Comparison of ENCODE assay signal across 8 cellular contexts in the genomic region with DNA sequence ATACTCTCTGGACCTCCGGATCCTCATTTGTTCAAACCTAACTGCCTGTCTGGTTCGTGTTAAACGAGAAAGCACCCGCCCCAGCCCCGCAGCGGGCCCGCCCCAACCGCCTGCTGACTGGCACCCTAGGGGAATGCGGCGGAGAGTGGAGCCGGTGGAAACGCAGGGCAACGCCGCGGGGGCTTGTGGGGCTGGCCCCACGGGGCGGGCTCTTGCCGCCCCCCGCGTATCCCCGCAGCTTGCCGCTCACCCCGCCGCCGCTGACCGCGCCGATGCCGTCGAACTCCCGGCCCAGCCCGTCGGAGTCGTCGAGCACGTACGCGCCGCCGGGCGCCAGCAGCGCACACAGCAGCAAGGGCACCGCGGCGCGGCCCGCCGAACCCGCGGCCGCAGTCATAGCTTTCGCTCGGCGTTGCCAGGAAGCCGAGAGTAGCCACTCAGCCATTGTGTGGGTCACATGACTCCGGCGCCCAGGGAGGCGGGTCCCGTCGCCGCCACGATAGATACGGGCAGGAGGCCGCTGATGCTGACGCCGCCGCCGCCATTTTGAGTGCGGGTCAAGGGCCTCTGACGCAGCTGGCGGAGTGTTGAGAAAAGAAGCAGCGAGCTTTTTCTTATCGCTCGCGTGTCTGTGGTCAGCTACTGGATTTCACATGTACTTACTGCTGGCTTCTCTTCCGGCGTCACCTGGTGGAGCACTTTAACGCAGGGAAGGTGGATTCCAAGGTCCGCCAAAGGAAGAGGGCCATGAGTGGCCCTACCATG. TPM values are rescaled to one million over a fixed set of nuclear protein-coding genes. Genes with fewer than 3 reads are reported as not detected.
DNase-seq lines count a peak whose midpoint lies in the region; ATAC-seq, FAIRE-seq and TF ChIP-seq lines count a peak whose summit lies in the region.

Gene GALC (minus strand): TSS at position 463 of the 765 bp plus-strand sequence. CDS start 18 bp downstream, at position 445.

- peak within 1 kb of the TSS; percentile 30 to 95 for H3K9ac ChIP-seq in kidney (ENCODE audit: low read length in 2 of 2)

- no peaks in the 10 kb centered on the region for H3K9me3 ChIP-seq in kidney (ENCODE audit: control insufficient read depth in 1 of 2, low read length in 2 of 2)

- TF ChIP-seq CTCF in choroid plexus epithelial cell (conservative IDR thresholded peaks at IDR 0.05; ENCODE audit: low read depth, low read length) (no peak), kidney (IDR thresholded peaks at IDR 0.05; ENCODE audit: borderline replicate concordance, extremely low read depth, insufficient read depth) (no peak)

- ATAC-seq in GM18520 (IDR thresholded peaks at IDR 0.05; ENCODE audit: unreplicated experiment) (peak; percentile 74), HG03064 (IDR thresholded peaks at IDR 0.05; ENCODE audit: low read depth, unreplicated experiment) (peak; percentile 90)

- intact Hi-C loops in kidney (cut with DNase I) = no loop called here

- H3K4me3 ChIP-seq in choroid plexus epithelial cell (ENCODE audit: low read depth, low read length) (peak within 1 kb of the TSS; percentile 71), kidney (ENCODE audit: low read length in 2 of 2) (peak within 1 kb of the TSS; percentile 78 to 84)

- DNase-seq in NCI-H345 treated with DMSO at 0.1 percent for 48 hours (lab: John Stamatoyannopoulos, UW; ENCODE audit: unreplicated experiment) = peak; percentile 69
- DNase-seq in activated CD4-positive, alpha-beta T cell treated with anti-CD3 and anti-CD28 coated beads for 48 hours = peak; percentile 97
- peak; percentile 93 for DNase-seq in choroid plexus epithelial cell (ENCODE audit: low read depth)
- peak; percentile 99 for DNase-seq in kidney
- DNase-seq in stimulated activated CD4-positive, alpha-beta T cell treated with anti-CD3 and anti-CD28 coated beads, Interleukin-15, amount 100 ng/mL, for 48 hours (ENCODE audit: low read depth in 2 of 2) = peak; percentile 92 to 93
- no peak for DNase-seq in COLO829 (ENCODE audit: low spot score)

- H3K4me1 ChIP-seq in kidney (ENCODE audit: control insufficient read depth in 1 of 2, insufficient read depth in 1 of 2, low read depth in 1 of 2, low read length in 2 of 2) = peaks cover 0 to 5% of the 10 kb centered on the region in 2 donors

- no peak for FAIRE-seq in kidney (lab: Jason Lieb, UNC)

- no peaks in the 10 kb centered on the region for H3K36me3 ChIP-seq in kidney (ENCODE audit: control insufficient read depth in 1 of 2, insufficient read depth in 2 of 2, low read length in 2 of 2)

- peak within 1 kb of the TSS; percentile 92 to 93 for H3K27ac ChIP-seq in kidney (ENCODE audit: low read depth in 2 of 2, low read length in 2 of 2)

RNA-seq across cellular contexts. Expression of gene GALC, which starts in this region (rescaled TPM):
- total RNA-seq in kidney = 29.4 TPM
- polyA plus RNA-seq in kidney (ENCODE audit: insufficient read depth, low read depth, low replicate concordance) = 13.6 TPM
